Comparison of ENCODE assay signal across 9 cellular contexts in genomic region chr1:203607169-203607873, GRCh38. TPM values are rescaled to one million over a fixed set of nuclear protein-coding genes. Genes with fewer than 3 reads are reported as not detected.
DNase-seq lines count a peak whose midpoint lies in the region; ATAC-seq, FAIRE-seq and TF ChIP-seq lines count a peak whose summit lies in the region.
"Had no signal": no experiment of that assay in that cellular context is flagged by ENCODE, and none has a peak within 500 bp of the region (broad histone marks: within the 10 kb centered on the region; RNA-seq: fewer than 3 reads in every experiment).

No MANE protein-coding gene starts in this region.

- DNase-seq in A172 (ENCODE audit: low spot score) (peak; percentile 98), pancreas (peak in 1 of 6 donors; percentile 29), Karpas-422 (no peak), NCI-H510A treated with DMSO at 0.1 percent for 48 hours (lab: John Stamatoyannopoulos, UW) (no peak)
- peak; percentile 91 for DNase-seq in Jurkat, Clone E6-1 (ENCODE audit: low read depth, low spot score)
- peak; percentile 17 to 58 (median 35) for DNase-seq in activated CD4-positive, CD25-positive, alpha-beta regulatory T cell (lab: John Stamatoyannopoulos, UW)
- DNase-seq in central memory CD8-positive, alpha-beta T cell (ENCODE audit: low spot score in 2 of 2): peak; percentile 41 to 62

- peak overlapping the region; percentile 61 for H3K4me3 Mint-ChIP-seq in central memory CD8-positive, alpha-beta T cell

- no peaks in the 10 kb centered on the region for H3K9me3 Mint-ChIP-seq in central memory CD8-positive, alpha-beta T cell

- 60% methylated on average over 8 of the region's 8 CpGs for WGBS in pancreas, 2 donors

- no peak overlapping the region for H2AFZ ChIP-seq in Karpas-422 (ENCODE audit: low read length)

- H4K20me1 ChIP-seq in Karpas-422 (ENCODE audit: insufficient read depth, low read depth, low read length): no peaks in the 10 kb centered on the region

- H3K27ac ChIP-seq in pancreas (no peak overlapping the region), Karpas-422 (ENCODE audit: low read length) (no peak overlapping the region)
- H3K27ac ChIP-seq: thoracic aorta had no signal

- no peak for TF ChIP-seq CTCF in pancreas (IDR thresholded peaks at IDR 0.05)

- intact Hi-C loops in pancreas (cut with DNase I): no loop called here

- no peaks in the 10 kb centered on the region for H3K27me3 Mint-ChIP-seq in central memory CD8-positive, alpha-beta T cell

- H3K4me2 ChIP-seq in Karpas-422 (ENCODE audit: low read depth, low read length, poor library complexity, severe bottlenecking): no peak overlapping the region

- H3K9me3 ChIP-seq in pancreas: no peaks in the 10 kb centered on the region
- H3K9me3 ChIP-seq in Karpas-422 (ENCODE audit: low read length): no peaks in the 10 kb centered on the region
- H3K9me3 ChIP-seq: thoracic aorta had no signal

- H3K27me3 ChIP-seq in pancreas (no peaks in the 10 kb centered on the region), Karpas-422 (ENCODE audit: low read length) (no peaks in the 10 kb centered on the region)

- H3K27ac Mint-ChIP-seq in central memory CD8-positive, alpha-beta T cell (ENCODE audit: low read depth): peak overlapping the region; percentile 89

- peak; percentile 94 for ATAC-seq in central memory CD8-positive, alpha-beta T cell (replicated peaks; ENCODE audit: extremely low read depth, poor library complexity, severe bottlenecking)
- ATAC-seq in pancreas: peak; percentile 56 to 81 (median 70)
- ATAC-seq in HG03520 (IDR thresholded peaks at IDR 0.05; ENCODE audit: unreplicated experiment): no peak

- peaks cover 5% of the 10 kb centered on the region for H3K36me3 Mint-ChIP-seq in central memory CD8-positive, alpha-beta T cell (ENCODE audit: insufficient read depth)

- peaks cover 45% of the 10 kb centered on the region for H3K4me1 Mint-ChIP-seq in central memory CD8-positive, alpha-beta T cell

- no peak for FAIRE-seq in pancreas (lab: Jason Lieb, UNC)

- H3K9ac ChIP-seq in Karpas-422 (ENCODE audit: low read length): no peak overlapping the region

- H3K9me2 ChIP-seq in Karpas-422 (replicated peaks; ENCODE audit: insufficient read depth, low read length): no peaks in the 10 kb centered on the region

- no peak overlapping the region; the same call in 1 of the 2 replicates for H3K4me3 ChIP-seq in Jurkat, Clone E6-1 (ENCODE audit: low read length)
- H3K4me3 ChIP-seq in pancreas (no peak overlapping the region), Karpas-422 (ENCODE audit: low read length) (no peak overlapping the region)
- H3K4me3 ChIP-seq: thoracic aorta had no signal

- no peaks in the 10 kb centered on the region for H3K36me3 ChIP-seq in pancreas
- no peaks in the 10 kb centered on the region for H3K36me3 ChIP-seq in Karpas-422 (ENCODE audit: insufficient read depth, low read length)
- H3K36me3 ChIP-seq: thoracic aorta had no signal

- H3K4me1 ChIP-seq in pancreas (peaks cover 0 to 4% (median 0%) of the 10 kb centered on the region in 3 donors), Karpas-422 (ENCODE audit: low read length) (no peaks in the 10 kb centered on the region)

- H3K79me2 ChIP-seq in Karpas-422 (ENCODE audit: low read length): no peaks in the 10 kb centered on the region

RNA-seq across cellular contexts. Expression of gene ATP2B4, which starts 19.3 kb away (rescaled TPM):
- total RNA-seq in A172 (2014; rRNA removed; shearing (Covaris generic)): 41.9 and 44.6 TPM in 2 replicates
- polyA plus RNA-seq in Jurkat, Clone E6-1 (2012; ENCODE audit: insufficient read depth, insufficient read length): 77.9 TPM
- 10 to 100 TPM; 14.0 to 40.5 (median 15.0) TPM for total RNA-seq in pancreas
- 10 to 100 TPM; 13.8 to 19.3 TPM for polyA plus RNA-seq in pancreas
- total RNA-seq in Karpas-422 (2014; rRNA removed; shearing (Covaris generic); ENCODE audit: low replicate concordance): 2.5 and 2.7 TPM in 2 replicates

Comparison
In these comparisons a context has a peak if more than half of its experiments do, and no peak if none do; other contexts are left out.
1. DNase-seq: peak in A172 (single experiment), Jurkat, Clone E6-1 (single experiment), activated CD4-positive, CD25-positive, alpha-beta regulatory T cell (4 of 4) and central memory CD8-positive, alpha-beta T cell (2 of 2); none in Karpas-422 (single experiment) and NCI-H510A treated with DMSO at 0.1 percent for 48 hours (single experiment).